Comparison of ENCODE assay signal across 8 cellular contexts in genomic region chr14:65287264-65288131, GRCh38.
DNase-seq lines count a peak whose midpoint lies in the region; ATAC-seq, FAIRE-seq and TF ChIP-seq lines count a peak whose summit lies in the region.

No MANE protein-coding gene starts in this region.

- H3K9ac ChIP-seq in GM12878 (ENCODE audit: control insufficient read depth, insufficient read depth, low read length) = peak overlapping the region; percentile 86

- peaks cover 77% of the 10 kb centered on the region for H3K4me1 ChIP-seq in GM12878 (ENCODE audit: control insufficient read depth, insufficient read depth, low read length)

- RAD21 ChIA-PET in GM12878 (lab: Charles Lee; ENCODE audit: unreplicated experiment) = interaction anchor here (0.6 to 8.9 kb wide), 32 partner anchors 9 to 537 kb away, joined by 3 to 209 read pairs (median 4); partner anchors contain the start of gene FUT8

- no peaks in the 10 kb centered on the region; the same call in 2 of the 3 replicates for H3K9me3 ChIP-seq in GM12878 (replicated peaks; ENCODE audit: control insufficient read depth, insufficient read depth, low read length)

- no TSS peak for BruUV-seq in GM12878 (replicated peaks; lab: Mats Ljungman, UMichigan)

- intact Hi-C loops in GM12878 (cut with micrococcal nuclease; ENCODE audit: unreplicated experiment) = loop anchor here (1.0 to 10.0 kb wide), 8 partner anchors 15 to 537 kb away; partner anchors contain the start of genes FNTB and FUT8

- ATAC-seq in GM18517 (IDR thresholded peaks at IDR 0.05; ENCODE audit: unreplicated experiment) = peak; percentile 73
- peak; percentile 79 for ATAC-seq in HG02798 (IDR thresholded peaks at IDR 0.05; ENCODE audit: poor library complexity, unreplicated experiment)
- peak; percentile 77 for ATAC-seq in GM12878

- H3K27me3 Mint-ChIP-seq in T-helper 1 cell treated with Interleukin-12 subunit alpha and Interleukin-12 subunit beta and Interleukin-4 antibody, amounts not matched to agents 30 μg/mL and 1 μg/mL, for 36 hours (ENCODE audit: low read depth) = no peaks in the 10 kb centered on the region

- peak overlapping the region; percentile 95 for H3K27ac Mint-ChIP-seq in T-helper 1 cell treated with Interleukin-12 subunit alpha and Interleukin-12 subunit beta and Interleukin-4 antibody, amounts not matched to agents 30 μg/mL and 1 μg/mL, for 36 hours

- FAIRE-seq in GM12878 (lab: Jason Lieb, UNC) = peak; percentile 57

- CTCF ChIA-PET in GM12878 (lab: Yijun Ruan, JAX) = interaction anchor here (0.9 to 12.7 kb wide), 17 partner anchors 10 to 537 kb away, joined by 3 to 199 read pairs (median 5); partner anchors contain the start of gene FUT8

- H3K79me2 ChIP-seq in GM12878 (ENCODE audit: control insufficient read depth, insufficient read depth, low read length) = peaks cover 31% of the 10 kb centered on the region

- H2AFZ ChIP-seq in GM12878 (ENCODE audit: control insufficient read depth, low read depth, low read length) = peak overlapping the region; percentile 91

- peaks cover 4% of the 10 kb centered on the region for H3K9me3 Mint-ChIP-seq in T-helper 1 cell treated with Interleukin-12 subunit alpha and Interleukin-12 subunit beta and Interleukin-4 antibody, amounts not matched to agents 30 μg/mL and 1 μg/mL, for 36 hours

- H3K36me3 Mint-ChIP-seq in T-helper 1 cell treated with Interleukin-12 subunit alpha and Interleukin-12 subunit beta and Interleukin-4 antibody, amounts not matched to agents 30 μg/mL and 1 μg/mL, for 36 hours (ENCODE audit: low read depth) = peaks cover 14% of the 10 kb centered on the region

- H3K4me1 Mint-ChIP-seq in T-helper 1 cell treated with Interleukin-12 subunit alpha and Interleukin-12 subunit beta and Interleukin-4 antibody, amounts not matched to agents 30 μg/mL and 1 μg/mL, for 36 hours (ENCODE audit: low read depth) = peaks cover 68% of the 10 kb centered on the region

- 2% methylated on average over 29 of the region's 29 CpGs for WGBS in GM12878 (ENCODE audit: insufficient coverage, insufficient replicate concordance, low lambda C conversion rate, missing lambda C conversion rate)

- no peak; the same call in 1 of the 2 replicates for TF ChIP-seq RAD21 in GM12878 (IDR thresholded peaks at IDR 0.05; ENCODE audit: insufficient read depth, low read depth, low read length)

- in situ Hi-C loops in GM12878 (cut with MboI) = loop anchor here (10.0 kb wide), 1 partner anchor 123 kb away; no protein-coding TSS in a partner anchor

- DNase-seq in GM12878 (ENCODE audit: low read depth, low spot score) = no peak
- peak; percentile 68 for DNase-seq in stimulated activated CD8-positive, alpha-beta memory T cell treated with anti-CD3 and anti-CD28 coated beads, Interleukin-15, amount 100 ng/mL, for 48 hours (ENCODE audit: low read depth in 2 of 2)
- no peak for DNase-seq in AG08395 (ENCODE audit: low spot score)
- DNase-seq in amniotic stem cell (lab: John Stamatoyannopoulos, UW) = no peak
- no peak for DNase-seq in NCI-H2081 (lab: John Stamatoyannopoulos, UW)

- peak overlapping the region; percentile 79 for H3K4me3 Mint-ChIP-seq in T-helper 1 cell treated with Interleukin-12 subunit alpha and Interleukin-12 subunit beta and Interleukin-4 antibody, amounts not matched to agents 30 μg/mL and 1 μg/mL, for 36 hours

- H3K27ac ChIP-seq in GM12878 (ENCODE audit: control insufficient read depth, insufficient read depth) = peak overlapping the region; percentile 98

- H3K4me2 ChIP-seq in GM12878 (ENCODE audit: control insufficient read depth, insufficient read depth) = peak overlapping the region; percentile 87

- peak overlapping the region; percentile 53 for H3K4me3 ChIP-seq in GM12878

- no peaks in the 10 kb centered on the region for H3K27me3 ChIP-seq in GM12878 (replicated peaks in 1 of 2; ENCODE audit: control insufficient read depth in 2 of 2, insufficient read depth in 2 of 2, low read length in 1 of 2)

- peaks cover 0 to 4% of the 10 kb centered on the region in 2 experiments; a peak in 1 of 4 replicates for H3K36me3 ChIP-seq in GM12878 (ENCODE audit: control insufficient read depth in 2 of 2, insufficient read depth in 2 of 2, low read length in 1 of 2)

- peak; percentile 51 to 55; a peak in 2 of 4 replicates for TF ChIP-seq EP300 in GM12878 (IDR thresholded peaks at IDR 0.05; ENCODE audit: borderline replicate concordance in 1 of 2, control insufficient read depth in 1 of 2, low read depth in 2 of 2, low read length in 2 of 2)

- SMC1A ChIA-PET in GM12878 (lab: Charles Lee; ENCODE audit: uncharacterized antibody, unreplicated experiment) = interaction anchor here (0.5 to 12.7 kb wide), 29 partner anchors 9 to 673 kb away, joined by 3 to 203 read pairs (median 4); partner anchors contain the start of gene FUT8

- no peaks in the 10 kb centered on the region for H4K20me1 ChIP-seq in GM12878 (ENCODE audit: control insufficient read depth, insufficient read depth)

- peak; percentile 75 for TF ChIP-seq POLR2A in GM12878 (IDR thresholded peaks at IDR 0.05; ENCODE audit: low read depth, low read length)

- peak in 2 of 3 experiments; percentile 2 to 6; a peak in 1 of 6 replicates for TF ChIP-seq CTCF in GM12878 (IDR thresholded peaks at IDR 0.05 in 2 of 3, conservative IDR thresholded peaks at IDR 0.05 in 1 of 3; ENCODE audit: control insufficient read depth in 2 of 3, extremely low read depth in 1 of 3, insufficient read depth in 1 of 3, low read depth in 3 of 3, low read length in 3 of 3)

- POLR2A ChIA-PET in GM12878 (lab: Charles Lee) = interaction anchor here (0.6 to 4.8 kb wide), 12 partner anchors 8 to 126 kb away, joined by 3 to 51 read pairs (median 4); partner anchors contain the start of gene FUT8

TF ChIP-seq in GM12878, 131 proteins besides CTCF, POLR2A, EP300 and RAD21 (continues in another document):
- TF ChIP-seq TARDBP (IDR thresholded peaks at IDR 0.05; ENCODE audit: borderline replicate concordance) (peak; percentile 49; the same call in 1 of the 2 replicates), ZBED1 (IDR thresholded peaks at IDR 0.05; ENCODE audit: borderline replicate concordance) (peak; percentile 47; the same call in 1 of the 2 replicates), NFYA (IDR thresholded peaks at IDR 0.05; ENCODE audit: borderline replicate concordance, low read depth, low read length) (no peak), NFIC (IDR thresholded peaks at IDR 0.05; ENCODE audit: low read depth, low read length) (peak; percentile 94)
- TF ChIP-seq, protein P1, sequence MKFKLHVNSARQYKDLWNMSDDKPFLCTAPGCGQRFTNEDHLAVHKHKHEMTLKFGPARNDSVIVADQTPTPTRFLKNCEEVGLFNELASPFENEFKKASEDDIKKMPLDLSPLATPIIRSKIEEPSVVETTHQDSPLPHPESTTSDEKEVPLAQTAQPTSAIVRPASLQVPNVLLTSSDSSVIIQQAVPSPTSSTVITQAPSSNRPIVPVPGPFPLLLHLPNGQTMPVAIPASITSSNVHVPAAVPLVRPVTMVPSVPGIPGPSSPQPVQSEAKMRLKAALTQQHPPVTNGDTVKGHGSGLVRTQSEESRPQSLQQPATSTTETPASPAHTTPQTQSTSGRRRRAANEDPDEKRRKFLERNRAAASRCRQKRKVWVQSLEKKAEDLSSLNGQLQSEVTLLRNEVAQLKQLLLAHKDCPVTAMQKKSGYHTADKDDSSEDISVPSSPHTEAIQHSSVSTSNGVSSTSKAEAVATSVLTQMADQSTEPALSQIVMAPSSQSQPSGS (IDR thresholded peaks at IDR 0.05; ENCODE audit: low read length) = peak; percentile 78; the same call in 1 of the 2 replicates
- TF ChIP-seq, protein P2, sequence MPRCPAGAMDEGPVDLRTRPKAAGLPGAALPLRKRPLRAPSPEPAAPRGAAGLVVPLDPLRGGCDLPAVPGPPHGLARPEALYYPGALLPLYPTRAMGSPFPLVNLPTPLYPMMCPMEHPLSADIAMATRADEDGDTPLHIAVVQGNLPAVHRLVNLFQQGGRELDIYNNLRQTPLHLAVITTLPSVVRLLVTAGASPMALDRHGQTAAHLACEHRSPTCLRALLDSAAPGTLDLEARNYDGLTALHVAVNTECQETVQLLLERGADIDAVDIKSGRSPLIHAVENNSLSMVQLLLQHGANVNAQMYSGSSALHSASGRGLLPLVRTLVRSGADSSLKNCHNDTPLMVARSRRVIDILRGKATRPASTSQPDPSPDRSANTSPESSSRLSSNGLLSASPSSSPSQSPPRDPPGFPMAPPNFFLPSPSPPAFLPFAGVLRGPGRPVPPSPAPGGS (IDR thresholded peaks at IDR 0.05; ENCODE audit: borderline replicate concordance, insufficient read depth, low read depth, low read length, poor library complexity, severe bottlenecking) = peak; percentile 30
- TF ChIP-seq, protein P3, sequence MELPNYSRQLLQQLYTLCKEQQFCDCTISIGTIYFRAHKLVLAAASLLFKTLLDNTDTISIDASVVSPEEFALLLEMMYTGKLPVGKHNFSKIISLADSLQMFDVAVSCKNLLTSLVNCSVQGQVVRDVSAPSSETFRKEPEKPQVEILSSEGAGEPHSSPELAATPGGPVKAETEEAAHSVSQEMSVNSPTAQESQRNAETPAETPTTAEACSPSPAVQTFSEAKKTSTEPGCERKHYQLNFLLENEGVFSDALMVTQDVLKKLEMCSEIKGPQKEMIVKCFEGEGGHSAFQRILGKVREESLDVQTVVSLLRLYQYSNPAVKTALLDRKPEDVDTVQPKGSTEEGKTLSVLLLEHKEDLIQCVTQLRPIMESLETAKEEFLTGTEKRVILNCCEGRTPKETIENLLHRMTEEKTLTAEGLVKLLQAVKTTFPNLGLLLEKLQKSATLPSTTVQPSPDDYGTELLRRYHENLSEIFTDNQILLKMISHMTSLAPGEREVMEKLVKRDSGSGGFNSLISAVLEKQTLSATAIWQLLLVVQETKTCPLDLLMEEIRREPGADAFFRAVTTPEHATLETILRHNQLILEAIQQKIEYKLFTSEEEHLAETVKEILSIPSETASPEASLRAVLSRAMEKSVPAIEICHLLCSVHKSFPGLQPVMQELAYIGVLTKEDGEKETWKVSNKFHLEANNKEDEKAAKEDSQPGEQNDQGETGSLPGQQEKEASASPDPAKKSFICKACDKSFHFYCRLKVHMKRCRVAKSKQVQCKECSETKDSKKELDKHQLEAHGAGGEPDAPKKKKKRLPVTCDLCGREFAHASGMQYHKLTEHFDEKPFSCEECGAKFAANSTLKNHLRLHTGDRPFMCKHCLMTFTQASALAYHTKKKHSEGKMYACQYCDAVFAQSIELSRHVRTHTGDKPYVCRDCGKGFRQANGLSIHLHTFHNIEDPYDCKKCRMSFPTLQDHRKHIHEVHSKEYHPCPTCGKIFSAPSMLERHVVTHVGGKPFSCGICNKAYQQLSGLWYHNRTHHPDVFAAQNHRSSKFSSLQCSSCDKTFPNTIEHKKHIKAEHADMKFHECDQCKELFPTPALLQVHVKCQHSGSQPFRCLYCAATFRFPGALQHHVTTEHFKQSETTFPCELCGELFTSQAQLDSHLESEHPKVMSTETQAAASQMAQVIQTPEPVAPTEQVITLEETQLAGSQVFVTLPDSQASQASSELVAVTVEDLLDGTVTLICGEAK (IDR thresholded peaks at IDR 0.05; ENCODE audit: borderline replicate concordance) = peak; percentile 33; the same call in 1 of the 2 replicates

Comparison
In these comparisons a context has a peak if more than half of its experiments do, and no peak if none do; other contexts are left out.
1. DNase-seq: peak in stimulated activated CD8-positive, alpha-beta memory T cell treated with anti-CD3 and anti-CD28 coated beads, Interleukin-15, amount 100 ng/mL, for 48 hours (2 of 2); none in GM12878 (single experiment), AG08395 (single experiment), amniotic stem cell (single experiment) and NCI-H2081 (0 of 2).
2. Peak in every context shown above with its lines, with median percentiles within 50 percentile points of each other: ATAC-seq.